ENCODE assay signal across 34 cellular contexts in the genomic region with DNA sequence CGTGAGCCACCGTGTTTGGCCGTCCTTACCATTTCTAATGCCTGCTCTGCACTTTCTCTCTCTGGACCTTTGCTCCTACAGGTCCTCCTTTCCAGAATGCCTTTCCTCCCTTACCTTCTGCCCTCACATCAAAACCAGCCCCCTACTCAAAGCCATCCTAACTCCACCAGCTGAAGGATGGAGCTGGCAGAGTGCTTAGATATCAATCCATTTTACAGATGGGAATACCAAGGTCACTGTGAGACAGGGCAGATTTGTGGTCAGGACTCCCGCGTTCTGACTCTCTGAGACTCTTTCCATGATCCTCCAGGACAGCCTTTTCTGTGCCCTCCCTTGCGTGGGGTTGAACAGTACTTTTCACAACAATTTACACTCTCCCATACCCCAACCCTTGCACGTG. TPM values are rescaled to one million over a fixed set of nuclear protein-coding genes. Genes with fewer than 3 reads are reported as not detected.
"Had no signal": no experiment of that assay in that cellular context is flagged by ENCODE, and none has a peak within 500 bp of the region (broad histone marks: within the 10 kb centered on the region; RNA-seq: fewer than 3 reads in every experiment).

No MANE protein-coding gene starts in this region.

- H3K79me2 ChIP-seq: hepatocyte, parathyroid adenoma had no signal

- FAIRE-seq: small intestine, urothelium cell line had no signal

- ATAC-seq: heart right ventricle; natural killer cell; right cardiac atrium; stimulated activated memory B cell treated with anti-CD40 and anti-IgM and Interleukin-4, amounts not matched to agents 10 μg/mL and 1 μg/mL and 100 μg/mL, for 72 hours; stimulated activated naive CD8-positive, alpha-beta T cell treated with anti-CD3 and anti-CD28 coated beads, Interleukin-15, Interleukin-2, amounts not matched to agents 100 U/mL and 50 U/mL, for 24 hours had no signal

- H3K9me3 ChIP-seq: testis, thyroid gland had no signal

- H3K4me3 ChIP-seq: heart right ventricle, hepatocyte, left ventricle myocardium inferior, lung, sigmoid colon, stomach, testis, thyroid gland, transverse colon, upper lobe of left lung had no signal

- H3K36me3 ChIP-seq: heart right ventricle, left ventricle myocardium inferior, sigmoid colon, stomach, thyroid gland, transverse colon, upper lobe of left lung had no signal

- H3K27me3 ChIP-seq: testis, thyroid gland, upper lobe of left lung had no signal

- DNase-seq: heart right ventricle; islet precursor cell; left ventricle myocardium inferior; mesendoderm; naive B cell; natural killer cell; nephron progenitor cell; nucleus accumbens; right cardiac atrium; sigmoid colon; small intestine; stimulated activated CD4-positive, alpha-beta T cell treated with anti-CD3 and anti-CD28 coated beads, Interleukin-1b, Interleukin-23, amount 100 ng/mL, for 48 hours; stimulated activated CD4-positive, alpha-beta T cell treated with anti-CD3 and anti-CD28 coated beads, Interleukin-2, amount 100 ng/mL, for 48 hours; stimulated activated CD4-positive, alpha-beta T cell treated with anti-CD3 and anti-CD28 coated beads, Interleukin-4, amount 100 ng/mL, for 4 hours; stimulated activated CD8-positive, alpha-beta memory T cell treated with anti-CD3 and anti-CD28 coated beads, Interleukin-4, amount 100 ng/mL, for 48 hours; stimulated activated naive CD8-positive, alpha-beta T cell treated with anti-CD3 and anti-CD28 coated beads, Interleukin-15, Interleukin-2, amounts not matched to agents 100 U/mL and 50 U/mL, for 24 hours; stomach; testis; transverse colon had no signal

- H3K4me2 ChIP-seq: hepatocyte had no signal

- H2AFZ ChIP-seq: hepatocyte, parathyroid adenoma had no signal

- H3K27ac ChIP-seq: heart right ventricle, hepatocyte, left ventricle myocardium inferior, parathyroid adenoma, sigmoid colon, stomach, testis, thyroid gland, transverse colon, upper lobe of left lung had no signal

- H3K4me1 ChIP-seq: heart right ventricle, left ventricle myocardium inferior, parathyroid adenoma, sigmoid colon, stomach, testis, thyroid gland, transverse colon, upper lobe of left lung had no signal

- H3K9ac ChIP-seq: parathyroid adenoma had no signal

RNA-seq across cellular contexts. Expression of a gene that starts 41.7 kb away (rescaled TPM):
- total RNA-seq: heart right ventricle, hepatocyte, kidney epithelial cell, left ventricle myocardium inferior, lower leg skin, lung, mesothelial cell of epicardium, mononuclear cell, natural killer cell, osteocyte, progenitor cell of endocrine pancreas, pulmonary artery endothelial cell, renal cortical epithelial cell, right cardiac atrium, sigmoid colon, stomach, thyroid gland, transverse colon, upper lobe of left lung had no signal
- polyA plus RNA-seq: heart right ventricle, hepatocyte, lung, right cardiac atrium, sigmoid colon, small intestine, stomach had no signal

RNA-seq across cellular contexts. Expression of a gene that starts 51.0 kb away (rescaled TPM):
- total RNA-seq: mononuclear cell, natural killer cell, osteocyte, pulmonary artery endothelial cell had no signal
